8 cellular contexts compared by ENCODE assay signal in genomic region chr3:179147571-179148445, GRCh38. TPM values are rescaled to one million over a fixed set of nuclear protein-coding genes. Genes with fewer than 3 reads are reported as not detected.
DNase-seq lines count a peak whose midpoint lies in the region; ATAC-seq and TF ChIP-seq lines count a peak whose summit lies in the region.

Gene PIK3CA (plus strand): TSS chr3:179148357. CDS start chr3:179198826, 50,469 bp downstream.

- no peaks in the 10 kb centered on the region for H3K27me3 ChIP-seq in ACC112 (ENCODE audit: insufficient read depth, low read length)
- H3K27me3 ChIP-seq in breast epithelium, result no peaks in the 10 kb centered on the region
- no peaks in the 10 kb centered on the region for H3K27me3 ChIP-seq in smooth muscle cell (ENCODE audit: low read depth)

- under 1% methylated on average over 40 of the region's 53 CpGs for WGBS in smooth muscle cell (ENCODE audit: low lambda C conversion rate)

- H4K20me1 ChIP-seq in smooth muscle cell (ENCODE audit: low read depth), result peaks cover 37% of the 10 kb centered on the region

- H3K4me2 ChIP-seq in smooth muscle cell, result peak within 1 kb of the TSS; percentile 96

- intact Hi-C loops in breast epithelium (cut with DNase I; ENCODE audit: low total_unique reads), result loop anchor here (10.0 kb wide), 1 partner anchor 167 kb away; no protein-coding TSS in a partner anchor

- peak within 1 kb of the TSS; percentile 99 for H2AFZ ChIP-seq in ACC112 (ENCODE audit: low read length, unreplicated experiment)
- peak within 1 kb of the TSS; percentile 99 for H2AFZ ChIP-seq in smooth muscle cell (ENCODE audit: low read depth)

- peaks cover 4% of the 10 kb centered on the region for H3F3A ChIP-seq in smooth muscle cell (ENCODE audit: low read depth)

- DNase-seq in NCI-H2196 treated with DMSO at 0.1 percent for 48 hours (lab: John Stamatoyannopoulos, UW; ENCODE audit: unreplicated experiment), result peak; percentile 99
- DNase-seq in breast epithelium (ENCODE audit: low spot score in 2 of 2), result peak; percentile 91 to 97
- DNase-seq in iPS-NIHi7 (ENCODE audit: extremely low spot score), result peak; percentile 89
- DNase-seq in smooth muscle cell (lab: John Stamatoyannopoulos, UW; ENCODE audit: unreplicated experiment), result peak; percentile 73

- TF ChIP-seq CTCF in VCaP (conservative IDR thresholded peaks at IDR 0.05), result no peak
- TF ChIP-seq CTCF in breast epithelium (IDR thresholded peaks at IDR 0.05), result no peak
- no peak for TF ChIP-seq CTCF in smooth muscle cell (IDR thresholded peaks at IDR 0.05; ENCODE audit: borderline replicate concordance, insufficient read depth, poor library complexity, severe bottlenecking)

- no peaks in the 10 kb centered on the region for H3K36me3 ChIP-seq in ACC112 (ENCODE audit: insufficient read depth, low read length)
- H3K36me3 ChIP-seq in breast epithelium, result no peaks in the 10 kb centered on the region
- H3K36me3 ChIP-seq in smooth muscle cell (ENCODE audit: low read depth), result no peaks in the 10 kb centered on the region

- peaks cover 44% of the 10 kb centered on the region for H3K79me2 ChIP-seq in ACC112 (ENCODE audit: control insufficient read depth, insufficient read depth, low read length, unreplicated experiment)
- H3K79me2 ChIP-seq in smooth muscle cell (ENCODE audit: low read depth), result peaks cover 42% of the 10 kb centered on the region

- ATAC-seq in GM18870 (IDR thresholded peaks at IDR 0.05; ENCODE audit: unreplicated experiment) (peak; percentile 84), HG03135 (IDR thresholded peaks at IDR 0.05; ENCODE audit: unreplicated experiment) (peak; percentile 76)

- H3K9me3 ChIP-seq in breast epithelium, result no peaks in the 10 kb centered on the region
- no peaks in the 10 kb centered on the region for H3K9me3 ChIP-seq in smooth muscle cell (replicated peaks; ENCODE audit: low read depth)

- TF ChIP-seq POLR2A in breast epithelium (IDR thresholded peaks at IDR 0.05), result no peak

- H3K4me1 ChIP-seq in ACC112 (ENCODE audit: control insufficient read depth, insufficient read depth, low read length, unreplicated experiment), result peaks cover 16% of the 10 kb centered on the region
- H3K4me1 ChIP-seq in breast epithelium, result peaks cover 0 to 12% of the 10 kb centered on the region in 2 donors
- H3K4me1 ChIP-seq in smooth muscle cell (ENCODE audit: low read depth), result peaks cover 22% of the 10 kb centered on the region

- peak within 1 kb of the TSS; percentile 93 for H3K9ac ChIP-seq in smooth muscle cell (ENCODE audit: low read depth)

- H3K4me3 ChIP-seq in ACC112 (ENCODE audit: low read depth, low read length), result peak within 1 kb of the TSS; percentile 99
- H3K4me3 ChIP-seq in breast epithelium, result peak within 1 kb of the TSS; percentile 94 to 99 (median 97)
- H3K4me3 ChIP-seq in smooth muscle cell, result peak within 1 kb of the TSS; percentile 100

- H3K27ac ChIP-seq in ACC112 (ENCODE audit: low read depth, low read length) (peak within 1 kb of the TSS; percentile 71), VCaP (peak within 1 kb of the TSS; percentile 93), breast epithelium (peak within 1 kb of the TSS; percentile 98 to 99), smooth muscle cell (ENCODE audit: low read depth) (peak within 1 kb of the TSS; percentile 91)

RNA-seq across cellular contexts. Expression of gene PIK3CA, which starts in this region (rescaled TPM):
- total RNA-seq in breast epithelium (10 to 100 TPM; 34.1 to 43.0 (median 38.4) TPM), smooth muscle cell (19.6 and 21.3 TPM in 2 replicates)
- 5.7 and 6.1 TPM in 2 replicates for polyA plus RNA-seq in smooth muscle cell

Comparison
In these comparisons a context has a peak if more than half of its experiments do, and no peak if none do; other contexts are left out.
1. Peak in every context shown above with its lines: DNase-seq, ATAC-seq, H3K4me3 ChIP-seq and H3K27ac ChIP-seq.